Comparison of ENCODE assay signal across 8 cellular contexts in genomic region chr19:43596842-43597461, GRCh38. TPM values are rescaled to one million over a fixed set of nuclear protein-coding genes. Genes with fewer than 3 reads are reported as not detected.
DNase-seq lines count a peak whose midpoint lies in the region; ATAC-seq and TF ChIP-seq lines count a peak whose summit lies in the region.

No MANE protein-coding gene starts in this region.

- peaks cover 26% of the 10 kb centered on the region for H3K36me3 ChIP-seq in CD4-positive, alpha-beta memory T cell (ENCODE audit: insufficient read depth, low read length)

- CTCF ChIA-PET in CD4-positive, alpha-beta memory T cell (lab: Charles Lee; ENCODE audit: partially characterized antibody) = interaction anchor here (0.8 to 7.2 kb wide), 9 partner anchors 9 to 149 kb away, joined by 3 to 245 read pairs (median 19); partner anchors contain the start of genes PINLYP and XRCC1

- no peak for TF ChIP-seq CTCF in nephron progenitor cell (IDR thresholded peaks at IDR 0.05)

- H3K27ac Mint-ChIP-seq in CD4-positive, alpha-beta memory T cell = peak overlapping the region; percentile 100
- H3K27ac Mint-ChIP-seq in nephron progenitor cell = peak overlapping the region; percentile 100

- no peak for ATAC-seq in HG03159 (IDR thresholded peaks at IDR 0.05; ENCODE audit: unreplicated experiment)
- no peak for ATAC-seq in HG02981 (IDR thresholded peaks at IDR 0.05; ENCODE audit: unreplicated experiment)

- H3K27me3 Mint-ChIP-seq in CD4-positive, alpha-beta memory T cell = no peaks in the 10 kb centered on the region
- H3K27me3 Mint-ChIP-seq in nephron progenitor cell (ENCODE audit: low read depth, poor library complexity) = no peaks in the 10 kb centered on the region

- peak in 1 of 5 donors; percentile 48 for DNase-seq in CD4-positive, alpha-beta memory T cell
- peak; percentile 41 for DNase-seq in NCI-H69 (lab: John Stamatoyannopoulos, UW)
- peak; percentile 10 for DNase-seq in dermis blood vessel endothelial cell
- DNase-seq in nephron progenitor cell = no peak
- no peak for DNase-seq in stimulated activated CD4-positive, alpha-beta T cell treated with anti-CD3 and anti-CD28 coated beads, Interleukin-1b, Interleukin-23, amount 100 ng/mL, for 48 hours
- DNase-seq in SW480 (ENCODE audit: low spot score) = no peak

- H3K4me3 ChIP-seq in CD4-positive, alpha-beta memory T cell (ENCODE audit: low read length in 2 of 2) = peak overlapping the region; percentile 27 to 98

- intact Hi-C loops in CD4-positive, alpha-beta memory T cell (cut with micrococcal nuclease) = loop anchor here (1.0 to 5.0 kb wide), 8 partner anchors 22 to 135 kb away; partner anchors contain the start of genes PINLYP, XRCC1, ZNF428 and ZNF575

- peaks cover 26% of the 10 kb centered on the region for H3K4me1 ChIP-seq in CD4-positive, alpha-beta memory T cell (ENCODE audit: insufficient read depth, low read length)

- H3K27ac ChIP-seq in CD4-positive, alpha-beta memory T cell (ENCODE audit: low read depth, low read length) = peak overlapping the region; percentile 93

- no peaks in the 10 kb centered on the region for H3K27me3 ChIP-seq in CD4-positive, alpha-beta memory T cell (ENCODE audit: insufficient read depth, low read length)

- peak overlapping the region; percentile 93 to 98 (median 95) for H3K4me3 Mint-ChIP-seq in CD4-positive, alpha-beta memory T cell
- H3K4me3 Mint-ChIP-seq in nephron progenitor cell = peak overlapping the region; percentile 95

- peaks cover 24 to 49% (median 36%) of the 10 kb centered on the region in 4 donors for H3K4me1 Mint-ChIP-seq in CD4-positive, alpha-beta memory T cell
- H3K4me1 Mint-ChIP-seq in nephron progenitor cell = peaks cover 35% of the 10 kb centered on the region

- H3K9me3 ChIP-seq in CD4-positive, alpha-beta memory T cell (ENCODE audit: control insufficient read depth in 1 of 2, low read length in 2 of 2) = no peaks in the 10 kb centered on the region

- peaks cover 4 to 48% of the 10 kb centered on the region in 2 donors for H3K36me3 Mint-ChIP-seq in CD4-positive, alpha-beta memory T cell
- peaks cover 20% of the 10 kb centered on the region for H3K36me3 Mint-ChIP-seq in nephron progenitor cell (ENCODE audit: low read depth)

- POLR2A ChIA-PET in CD4-positive, alpha-beta memory T cell (lab: Charles Lee; ENCODE audit: partially characterized antibody) = interaction anchor here (0.8 to 5.1 kb wide), 15 partner anchors 9 to 1377 kb away, joined by 3 to 61 read pairs (median 15); partner anchors contain the start of genes CADM4, PHLDB3, PINLYP and XRCC1

- no peaks in the 10 kb centered on the region for H3K9me3 Mint-ChIP-seq in CD4-positive, alpha-beta memory T cell
- H3K9me3 Mint-ChIP-seq in nephron progenitor cell = no peaks in the 10 kb centered on the region

RNA-seq across cellular contexts. Expression of gene ZNF576, which starts 0.6 kb away (rescaled TPM):
- 10 to 100 TPM; 18.4 to 18.6 TPM for total RNA-seq in CD4-positive, alpha-beta memory T cell
- polyA plus RNA-seq in CD4-positive, alpha-beta memory T cell = 10 to 100 TPM in 1 of 2 donors, 1 to 10 TPM in 1; 8.4 to 13.0 TPM
- 10.8 and 12.6 TPM in 2 replicates for total RNA-seq in dermis blood vessel endothelial cell

RNA-seq across cellular contexts. Expression of gene IRGQ, which starts 1.0 kb away (rescaled TPM):
- 10 to 100 TPM; 16.5 to 17.9 TPM for total RNA-seq in CD4-positive, alpha-beta memory T cell
- polyA plus RNA-seq in CD4-positive, alpha-beta memory T cell = 1 to 10 TPM in 1 of 2 donors, under 1 TPM in 1; 0.37 to 2.2 TPM
- 27.2 and 34.6 TPM in 2 replicates for total RNA-seq in dermis blood vessel endothelial cell

RNA-seq across cellular contexts. Expression of gene SRRM5, which starts 14.9 kb away (rescaled TPM):
- total RNA-seq in CD4-positive, alpha-beta memory T cell = under 1 TPM; 0.83 to 0.99 TPM
- polyA plus RNA-seq in CD4-positive, alpha-beta memory T cell = under 1 TPM in 1 of 2 donors, not detected in 1; 0.10 TPM
- total RNA-seq in dermis blood vessel endothelial cell = 0.05 and 0.17 TPM in 2 replicates

RNA-seq across cellular contexts. Expression of gene PINLYP, which starts 21.4 kb away (rescaled TPM):
- under 1 TPM; 0.33 to 0.84 TPM for total RNA-seq in CD4-positive, alpha-beta memory T cell
- polyA plus RNA-seq in CD4-positive, alpha-beta memory T cell = 1 to 10 TPM in 1 of 2 donors, not detected in 1; 1.3 TPM
- total RNA-seq in dermis blood vessel endothelial cell = 0.68 and 3.7 TPM in 2 replicates

RNA-seq across cellular contexts. Expression of gene XRCC1, which starts 21.6 kb away (rescaled TPM):
- total RNA-seq in CD4-positive, alpha-beta memory T cell = 10 to 100 TPM; 33.4 to 41.0 TPM
- 10 to 100 TPM; 16.3 to 29.1 TPM for polyA plus RNA-seq in CD4-positive, alpha-beta memory T cell
- 16.8 and 18.6 TPM in 2 replicates for total RNA-seq in dermis blood vessel endothelial cell

Comparison
In these comparisons a context has a peak if more than half of its experiments do, and no peak if none do; other contexts are left out.
1. DNase-seq: peak in NCI-H69 (single experiment) and dermis blood vessel endothelial cell (single experiment); none in nephron progenitor cell (single experiment), stimulated activated CD4-positive, alpha-beta T cell treated with anti-CD3 and anti-CD28 coated beads, Interleukin-1b, Interleukin-23, amount 100 ng/mL, for 48 hours (single experiment) and SW480 (single experiment).